In the genomic region with DNA sequence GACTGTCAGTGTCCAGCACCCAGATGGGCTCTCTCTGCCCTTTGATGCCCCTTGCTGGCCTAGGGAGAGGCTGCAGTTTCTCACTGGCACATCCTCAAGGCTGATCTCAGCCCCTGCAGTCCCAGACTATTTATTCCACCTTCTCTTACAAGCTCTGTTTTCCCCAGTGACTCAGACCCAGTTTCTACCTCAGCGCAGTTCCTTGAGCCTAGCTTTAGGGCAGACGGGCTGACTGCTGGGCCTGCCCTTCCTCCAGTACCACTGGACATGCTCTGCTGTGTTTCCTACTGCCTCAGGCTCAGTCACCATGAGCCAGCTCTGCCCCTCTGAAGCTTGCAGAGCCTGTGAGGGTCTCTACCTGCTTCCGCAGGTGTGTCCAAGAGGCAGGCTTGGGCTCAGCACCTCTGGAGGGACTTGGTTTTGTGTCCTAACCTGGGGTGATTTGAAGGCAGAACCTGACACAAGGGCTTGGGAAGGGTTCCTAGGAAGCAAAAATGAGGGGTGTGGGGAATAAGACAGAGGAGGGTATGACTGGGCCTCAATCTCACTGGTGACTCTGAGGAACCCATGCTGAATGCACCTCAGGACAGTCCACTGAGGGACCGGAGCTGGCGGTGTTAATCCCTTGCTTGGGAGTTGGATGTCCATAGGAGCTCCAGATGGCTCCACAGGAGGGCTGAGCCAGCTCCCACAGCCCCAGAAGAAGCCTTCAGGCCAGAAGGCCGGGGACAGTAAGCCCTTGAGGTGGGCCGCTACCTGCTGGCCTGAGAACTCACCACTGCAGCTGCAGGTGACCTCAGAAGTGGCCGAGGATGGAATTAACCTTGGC, we compare ENCODE assay signal across 14 cellular contexts.
"Had no signal": no experiment of that assay in that cellular context is flagged by ENCODE, and none has a peak within 500 bp of the region (broad histone marks: within the 10 kb centered on the region; RNA-seq: fewer than 3 reads in every experiment).

No MANE protein-coding gene starts in this region.

- DNase-seq: activated CD4-positive, alpha-beta T cell treated with anti-CD3 and anti-CD28 coated beads, Interleukin-2, amount 50 U/mL, for 4 hours; activated CD4-positive, CD25-positive, alpha-beta regulatory T cell treated with anti-CD3 and anti-CD28 coated beads, Interleukin-2, amount 50 U/mL, for 72 hours; activated gamma-delta T cell; activated T-cell treated with anti-CD3 and anti-CD28 coated beads, Interleukin-2, amount 50 U/mL, for 72 hours; body of pancreas; glutamatergic neuron; left ventricle myocardium superior; mesendoderm; ovary; sigmoid colon; stimulated activated naive B cell treated with anti-CD40 and anti-IgM and Interleukin-4, amounts not matched to agents 10 μg/mL and 1 μg/mL and 100 μg/mL, for 72 hours had no signal

- H3K4me3 Mint-ChIP-seq: activated naive CD8-positive, alpha-beta T cell; activated T-cell treated with anti-CD3 and anti-CD28 coated beads, Interleukin-2, amount 50 U/mL, for 72 hours; stimulated activated naive B cell treated with anti-CD40 and anti-IgM and Interleukin-4, amounts not matched to agents 10 μg/mL and 1 μg/mL and 100 μg/mL, for 72 hours had no signal

- H3K27ac Mint-ChIP-seq: activated naive CD8-positive, alpha-beta T cell; activated T-cell treated with anti-CD3 and anti-CD28 coated beads, Interleukin-2, amount 50 U/mL, for 72 hours; stimulated activated naive B cell treated with anti-CD40 and anti-IgM and Interleukin-4, amounts not matched to agents 10 μg/mL and 1 μg/mL and 100 μg/mL, for 72 hours had no signal

- H3K27ac ChIP-seq: body of pancreas, coronary artery, ovary, sigmoid colon, tibial artery had no signal

- H3K36me3 ChIP-seq: ovary, sigmoid colon, tibial artery had no signal

- H3K4me3 ChIP-seq: body of pancreas, coronary artery, ovary, sigmoid colon, tibial artery had no signal

- H3K36me3 Mint-ChIP-seq: activated naive CD8-positive, alpha-beta T cell; stimulated activated naive B cell treated with anti-CD40 and anti-IgM and Interleukin-4, amounts not matched to agents 10 μg/mL and 1 μg/mL and 100 μg/mL, for 72 hours had no signal

- H3K4me1 ChIP-seq: body of pancreas, sigmoid colon had no signal

- H3K4me1 Mint-ChIP-seq: stimulated activated naive B cell treated with anti-CD40 and anti-IgM and Interleukin-4, amounts not matched to agents 10 μg/mL and 1 μg/mL and 100 μg/mL, for 72 hours had no signal

- ATAC-seq: activated T-cell treated with anti-CD3 and anti-CD28 coated beads, Interleukin-2, amount 50 U/mL, for 72 hours; body of pancreas; left ventricle myocardium superior; stimulated activated naive B cell treated with anti-CD40 and anti-IgM and Interleukin-4, amounts not matched to agents 10 μg/mL and 1 μg/mL and 100 μg/mL, for 72 hours had no signal

- H3K9me3 ChIP-seq: body of pancreas, ovary, tibial artery had no signal

- H3K27me3 ChIP-seq: body of pancreas, ovary had no signal
